8 cellular contexts compared by ENCODE assay signal in the genomic region with DNA sequence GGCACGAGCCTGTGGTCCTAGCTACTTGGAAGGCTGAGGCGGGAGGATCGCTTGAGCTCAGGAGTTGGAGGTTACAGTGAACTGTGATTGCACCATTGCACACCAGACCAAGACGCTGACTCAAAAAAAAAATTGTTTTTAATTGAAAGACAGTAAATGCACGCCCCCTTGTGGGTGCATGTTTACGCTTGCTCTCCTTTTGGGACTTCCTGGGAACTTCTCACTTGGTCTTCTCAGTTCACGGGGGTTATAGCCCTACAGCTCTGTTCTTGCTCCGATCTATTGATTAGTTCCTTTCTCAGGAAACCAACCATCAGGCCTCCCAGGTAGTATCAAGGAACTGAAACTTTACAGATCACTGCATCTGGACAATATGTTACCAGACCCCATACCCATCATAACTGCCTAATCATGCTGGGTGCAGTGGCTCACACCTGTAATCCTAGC. TPM values are rescaled to one million over a fixed set of nuclear protein-coding genes. Genes with fewer than 3 reads are reported as not detected.
DNase-seq lines count a peak whose midpoint lies in the region; ATAC-seq and TF ChIP-seq lines count a peak whose summit lies in the region.

No MANE protein-coding gene starts in this region.

- H3K4me3 Mint-ChIP-seq in stimulated activated effector memory CD8-positive, alpha-beta T cell treated with anti-CD3 and anti-CD28 coated beads, Interleukin-12 subunit alpha, Interleukin-12 subunit beta, amount 100 ng/mL, for 72 hours = no peak overlapping the region

- no peak overlapping the region for H3K4me3 ChIP-seq in effector memory CD4-positive, alpha-beta T cell (ENCODE audit: insufficient read depth, low read depth, low read length, poor library complexity, severe bottlenecking)
- H3K4me3 ChIP-seq in mucosa of descending colon = no peak overlapping the region

- no peaks in the 10 kb centered on the region for H3K27me3 ChIP-seq in effector memory CD4-positive, alpha-beta T cell (replicated peaks; ENCODE audit: control insufficient read depth, insufficient read depth, low read length, poor library complexity, severe bottlenecking)

- H3K4me1 Mint-ChIP-seq in stimulated activated effector memory CD8-positive, alpha-beta T cell treated with anti-CD3 and anti-CD28 coated beads, Interleukin-12 subunit alpha, Interleukin-12 subunit beta, amount 100 ng/mL, for 72 hours = peaks cover 15% of the 10 kb centered on the region

- H3K9me3 ChIP-seq in effector memory CD4-positive, alpha-beta T cell (ENCODE audit: control insufficient read depth, low read length) = no peaks in the 10 kb centered on the region
- H3K9me3 ChIP-seq in mucosa of descending colon = no peaks in the 10 kb centered on the region

- no peaks in the 10 kb centered on the region for H3K36me3 Mint-ChIP-seq in stimulated activated effector memory CD8-positive, alpha-beta T cell treated with anti-CD3 and anti-CD28 coated beads, Interleukin-12 subunit alpha, Interleukin-12 subunit beta, amount 100 ng/mL, for 72 hours

- ATAC-seq in HG03060 (IDR thresholded peaks at IDR 0.05; ENCODE audit: low read depth, unreplicated experiment) (peak; percentile 49), mucosa of descending colon (peak; percentile 84)
- peak; percentile 83 for ATAC-seq in stimulated activated effector memory CD8-positive, alpha-beta T cell treated with anti-CD3 and anti-CD28 coated beads, Interleukin-12 subunit alpha, Interleukin-12 subunit beta, amount 100 ng/mL, for 72 hours

- no peak overlapping the region for H3K27ac ChIP-seq in effector memory CD4-positive, alpha-beta T cell (ENCODE audit: insufficient read depth, low read length, poor library complexity, severe bottlenecking)

- DNase-seq in NCI-H2196 (lab: John Stamatoyannopoulos, UW; ENCODE audit: unreplicated experiment) (peak; percentile 53), NCI-H2196 treated with DMSO at 0.1 percent for 48 hours (lab: John Stamatoyannopoulos, UW; ENCODE audit: unreplicated experiment) (no peak), NCI-H82 (lab: John Stamatoyannopoulos, UW) (peak; percentile 86), mucosa of descending colon (peak; percentile 66 to 95 (median 68))
- peak; percentile 80 for DNase-seq in activated CD4-positive, alpha-beta T cell treated with anti-CD3 and anti-CD28 coated beads, Interleukin-2, amount 50 U/mL, for 4 hours
- peak; percentile 56 to 71 (median 63) for DNase-seq in effector memory CD4-positive, alpha-beta T cell
- DNase-seq in stimulated activated effector memory CD8-positive, alpha-beta T cell treated with anti-CD3 and anti-CD28 coated beads, Interleukin-12 subunit alpha, Interleukin-12 subunit beta, amount 100 ng/mL, for 72 hours (ENCODE audit: low spot score in 2 of 2) = peak; percentile 62 to 84

- peaks cover under 1% of the 10 kb centered on the region for H3K4me1 ChIP-seq in effector memory CD4-positive, alpha-beta T cell (ENCODE audit: control insufficient read depth, insufficient read depth, low read length, poor library complexity, severe bottlenecking)
- peaks cover 5% of the 10 kb centered on the region for H3K4me1 ChIP-seq in mucosa of descending colon (ENCODE audit: low read depth)

- intact Hi-C loops in mucosa of descending colon (cut with DNase I, micrococcal nuclease) = no loop called here

- no peaks in the 10 kb centered on the region for H3K9me3 Mint-ChIP-seq in stimulated activated effector memory CD8-positive, alpha-beta T cell treated with anti-CD3 and anti-CD28 coated beads, Interleukin-12 subunit alpha, Interleukin-12 subunit beta, amount 100 ng/mL, for 72 hours

- TF ChIP-seq CTCF in mucosa of descending colon (IDR thresholded peaks at IDR 0.05) = no peak

- peak overlapping the region; percentile 68 for H3K27ac Mint-ChIP-seq in stimulated activated effector memory CD8-positive, alpha-beta T cell treated with anti-CD3 and anti-CD28 coated beads, Interleukin-12 subunit alpha, Interleukin-12 subunit beta, amount 100 ng/mL, for 72 hours

- H3K36me3 ChIP-seq in effector memory CD4-positive, alpha-beta T cell (ENCODE audit: control insufficient read depth, insufficient read depth, low read length) = no peaks in the 10 kb centered on the region
- H3K36me3 ChIP-seq in mucosa of descending colon (ENCODE audit: low read depth) = no peaks in the 10 kb centered on the region

RNA-seq across cellular contexts. Expression of a gene that starts 14.2 kb away (rescaled TPM):
- total RNA-seq in mucosa of descending colon = 10 to 100 TPM; 10.9 to 74.7 (median 20.5) TPM

RNA-seq across cellular contexts. Expression of a gene that starts 31.1 kb away (rescaled TPM):
- total RNA-seq in mucosa of descending colon = not detected

RNA-seq across cellular contexts. Expression of a gene that starts 33.4 kb away (rescaled TPM):
- 100 to 1,000 TPM; 152 to 253 (median 228) TPM for total RNA-seq in mucosa of descending colon

RNA-seq across cellular contexts. Expression of a gene that starts 47.9 kb away (rescaled TPM):
- 10 to 100 TPM; 41.1 to 55.5 (median 43.4) TPM for total RNA-seq in mucosa of descending colon
